In the genomic region with DNA sequence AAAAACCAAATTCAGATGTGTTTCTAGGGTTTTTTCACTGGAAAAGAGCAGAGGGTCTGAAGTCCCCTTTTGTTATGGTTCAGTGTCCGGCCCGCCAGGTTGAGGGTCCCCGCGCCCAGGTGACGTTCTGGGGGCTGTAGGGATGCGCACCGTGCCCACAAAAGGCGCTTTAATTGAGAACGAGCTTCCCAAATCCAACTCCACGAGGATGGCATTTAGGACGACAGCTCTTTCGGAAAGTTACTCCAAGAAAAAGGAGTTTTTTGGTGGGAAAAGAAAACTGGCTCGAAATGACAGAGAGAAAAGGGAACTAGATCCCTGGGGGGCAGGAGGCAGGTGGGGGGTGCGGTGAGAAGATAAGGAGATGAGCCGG, we compare ENCODE assay signal across 14 cellular contexts. TPM values are rescaled to one million over a fixed set of nuclear protein-coding genes. Genes with fewer than 3 reads are reported as not detected.
DNase-seq lines count a peak whose midpoint lies in the region; ATAC-seq, FAIRE-seq and TF ChIP-seq lines count a peak whose summit lies in the region.
"Had no signal": no experiment of that assay in that cellular context is flagged by ENCODE, and none has a peak within 500 bp of the region (broad histone marks: within the 10 kb centered on the region; RNA-seq: fewer than 3 reads in every experiment).

No MANE protein-coding gene starts in this region.

- no peak for FAIRE-seq in astrocyte (lab: Jason Lieb, UNC)

- no peak for TF ChIP-seq EP300 in sigmoid colon (IDR thresholded peaks at IDR 0.05)

- H3K4me1 Mint-ChIP-seq in Caco-2 (ENCODE audit: low read depth, unreplicated experiment) (peaks cover 27% of the 10 kb centered on the region), astrocyte (ENCODE audit: low read depth, unreplicated experiment) (peaks cover 43% of the 10 kb centered on the region), glutamatergic neuron (ENCODE audit: low read depth, unreplicated experiment) (peaks cover 22% of the 10 kb centered on the region)

- CTCF ChIA-PET in Caco-2 (lab: Charles Lee), result interaction anchor here (1.0 kb wide), 1 partner anchor 231 kb away, joined by 12 read pairs; no protein-coding TSS in a partner anchor

- H3K36me3 Mint-ChIP-seq in Caco-2 (ENCODE audit: insufficient read depth, unreplicated experiment) (peaks cover 16% of the 10 kb centered on the region), astrocyte (ENCODE audit: low read depth, unreplicated experiment) (no peaks in the 10 kb centered on the region), glutamatergic neuron (ENCODE audit: unreplicated experiment) (no peaks in the 10 kb centered on the region)

- no TSS peak for BruUV-seq in Caco-2 (replicated peaks; lab: Mats Ljungman, UMichigan)

- H3K9me3 Mint-ChIP-seq in Caco-2 (ENCODE audit: unreplicated experiment) (no peaks in the 10 kb centered on the region), astrocyte (ENCODE audit: unreplicated experiment) (no peaks in the 10 kb centered on the region), glutamatergic neuron (ENCODE audit: unreplicated experiment) (peaks cover 12% of the 10 kb centered on the region)
- H3K9me3 Mint-ChIP-seq: activated T-helper 2 cell treated with anti-CD3 and anti-CD28 coated beads, Interferon-gamma antibody, Interleukin-2, Interleukin-4, amounts not matched to agents 10 μg/mL and 5 μg/mL and 100 μg/mL, durations not matched to agents 14 hours and 24 hours and 36 hours had no signal

- WGBS in sigmoid colon, 2 donors, result 26 to 32% methylated on average over 15 of the region's 15 CpGs

- intact Hi-C loops in Caco-2 (cut with micrococcal nuclease; ENCODE audit: unreplicated experiment) (no loop called here), sigmoid colon (cut with DNase I) (no loop called here), left colon (cut with DNase I, micrococcal nuclease) (no loop called here)

- no peak overlapping the region for H3K27ac Mint-ChIP-seq in Caco-2 (ENCODE audit: unreplicated experiment)
- no peak overlapping the region for H3K27ac Mint-ChIP-seq in astrocyte (ENCODE audit: unreplicated experiment)
- H3K27ac Mint-ChIP-seq in glutamatergic neuron (ENCODE audit: unreplicated experiment), result no peak overlapping the region
- H3K27ac Mint-ChIP-seq: activated T-helper 2 cell treated with anti-CD3 and anti-CD28 coated beads, Interferon-gamma antibody, Interleukin-2, Interleukin-4, amounts not matched to agents 10 μg/mL and 5 μg/mL and 100 μg/mL, durations not matched to agents 14 hours and 24 hours and 36 hours had no signal

- no peaks in the 10 kb centered on the region for H3K27me3 Mint-ChIP-seq in Caco-2 (ENCODE audit: insufficient read depth, unreplicated experiment)
- H3K27me3 Mint-ChIP-seq in astrocyte (ENCODE audit: low read depth, unreplicated experiment), result peaks cover 45% of the 10 kb centered on the region
- H3K27me3 Mint-ChIP-seq in glutamatergic neuron (ENCODE audit: unreplicated experiment), result peaks cover 39% of the 10 kb centered on the region

- H3K4me3 Mint-ChIP-seq in Caco-2 (ENCODE audit: unreplicated experiment) (peak overlapping the region; percentile 62), astrocyte (ENCODE audit: unreplicated experiment) (peak overlapping the region; percentile 72), glutamatergic neuron (ENCODE audit: unreplicated experiment) (peak overlapping the region; percentile 34)

- H3K4me3 ChIP-seq in Caco-2 (ENCODE audit: low read depth, low read length), result no peak overlapping the region
- H3K4me3 ChIP-seq in astrocyte (ENCODE audit: insufficient read depth, low read depth, low read length), result peak overlapping the region; percentile 45
- peak overlapping the region in 2 of 4 donors; percentile 25 to 26 for H3K4me3 ChIP-seq in sigmoid colon

- TF ChIP-seq POLR2A in sigmoid colon (IDR thresholded peaks at IDR 0.05), result no peak

- H3K36me3 ChIP-seq in Caco-2 (ENCODE audit: control insufficient read depth, insufficient read depth, low read length) (no peaks in the 10 kb centered on the region), astrocyte (ENCODE audit: insufficient read depth, low read length) (no peaks in the 10 kb centered on the region), sigmoid colon (no peaks in the 10 kb centered on the region)

- H2AFZ ChIP-seq in astrocyte (ENCODE audit: low read depth, low read length), result peak overlapping the region; percentile 62

- H3K9ac ChIP-seq in astrocyte (ENCODE audit: low read length), result peak overlapping the region; percentile 75

- H3K9me3 ChIP-seq in Caco-2 (no peaks in the 10 kb centered on the region), astrocyte (ENCODE audit: insufficient read depth, low read depth, low read length) (no peaks in the 10 kb centered on the region), sigmoid colon (no peaks in the 10 kb centered on the region)

- H3K27ac ChIP-seq in astrocyte (ENCODE audit: low read depth, low read length) (peak overlapping the region; percentile 83), sigmoid colon (peak overlapping the region; percentile 10 to 98 (median 31))

- H3K79me2 ChIP-seq in astrocyte (ENCODE audit: insufficient read depth, low read length), result peaks cover 33% of the 10 kb centered on the region

- DNase-seq in Caco-2 (no peak), astrocyte (ENCODE audit: low read depth) (no peak), glutamatergic neuron (no peak), sigmoid colon (no peak), HPDE6-E6E7 (ENCODE audit: extremely low spot score) (no peak), islet precursor cell (no peak), left colon (no peak)
- DNase-seq: activated CD4-positive, CD25-positive, alpha-beta regulatory T cell treated with anti-CD3 and anti-CD28 coated beads, Interleukin-2, amount 50 U/mL, for 72 hours; GOT3; NCI-H1930; stimulated activated CD4-positive, alpha-beta T cell treated with anti-CD3 and anti-CD28 coated beads, Interleukin-12 subunit alpha, Interleukin-12 subunit beta, amount 100 ng/mL, for 4 hours had no signal

- TF ChIP-seq CTCF in Caco-2 (IDR thresholded peaks at IDR 0.05; ENCODE audit: insufficient read depth in 1 of 2, low read depth in 1 of 2, low read length in 1 of 2, severe bottlenecking in 1 of 2, unreplicated experiment in 1 of 2) (no peak), astrocyte (IDR thresholded peaks at IDR 0.05; ENCODE audit: insufficient read depth, low read depth, low read length) (no peak), glutamatergic neuron (IDR thresholded peaks at IDR 0.05; ENCODE audit: partially characterized antibody, unreplicated experiment) (no peak), sigmoid colon (IDR thresholded peaks at IDR 0.05) (no peak)

- no peak for ATAC-seq in HG02973 (IDR thresholded peaks at IDR 0.05; ENCODE audit: unreplicated experiment)
- no peak for ATAC-seq in left colon
- ATAC-seq: SK-N-SH treated with all-trans-retinoic acid at 6 μM for 48 hours had no signal

- peak overlapping the region; percentile 83 for H3K4me2 ChIP-seq in astrocyte (ENCODE audit: low read length)

- POLR2A ChIA-PET in Caco-2 (lab: Charles Lee), result no interaction called here

- H3K4me1 ChIP-seq in Caco-2 (peaks cover 5% of the 10 kb centered on the region; the same call in 1 of the 2 replicates), astrocyte (ENCODE audit: insufficient read depth, low read length) (peaks cover 75% of the 10 kb centered on the region), sigmoid colon (peaks cover 0 to 63% (median 50%) of the 10 kb centered on the region in 4 donors)

- H3K27me3 ChIP-seq in Caco-2 (replicated peaks; ENCODE audit: control insufficient read depth, insufficient read depth, low read length) (no peaks in the 10 kb centered on the region), astrocyte (ENCODE audit: insufficient read depth, low read length) (no peaks in the 10 kb centered on the region), sigmoid colon (peaks cover 0 to 25% (median 8%) of the 10 kb centered on the region in 3 donors)

- H4K20me1 ChIP-seq in astrocyte (ENCODE audit: insufficient read depth, low read length), result no peaks in the 10 kb centered on the region

RNA-seq across cellular contexts. Expression of a gene that starts 15.9 kb away (rescaled TPM):
- 39.9 TPM in 2 replicates for total RNA-seq in Caco-2 (2022)
- total RNA-seq in astrocyte, result 18.0 and 19.7 TPM in 2 replicates
- 6.8 TPM for total RNA-seq in glutamatergic neuron (ENCODE audit: unreplicated experiment)
- 10 to 100 TPM; 17.8 to 38.8 (median 19.1) TPM for total RNA-seq in sigmoid colon
- 1 to 10 TPM in 2 of 3 donors, under 1 TPM in 1; 0.69 to 4.3 (median 1.2) TPM for polyA plus RNA-seq in sigmoid colon
- 10 to 100 TPM; 12.5 to 18.0 TPM for total RNA-seq in left colon
